ENCODE assay signal across 20 cellular contexts in genomic region chr9:77276799-77277198, GRCh38.
"Had no signal": no experiment of that assay in that cellular context is flagged by ENCODE, and none has a peak within 500 bp of the region (broad histone marks: within the 10 kb centered on the region; RNA-seq: fewer than 3 reads in every experiment).

No MANE protein-coding gene starts in this region.

- DNase-seq: activated CD4-positive, alpha-beta memory T cell treated with anti-CD3 and anti-CD28 coated beads, Interleukin-2, amount 10 ng/mL, durations not matched to agents 7 days and 5 days; activated CD4-positive, alpha-beta T cell treated with anti-CD3 and anti-CD28 coated beads for 48 hours; activated CD4-positive, CD25-positive, alpha-beta regulatory T cell; activated gamma-delta T cell treated with Interleukin-2 at 50 U/mL for 16 hours; anterior cingulate cortex; effector memory CD4-positive, alpha-beta T cell; head of caudate nucleus; hypothalamus; left ventricle myocardium inferior; midbrain; natural killer cell; spleen; stimulated activated CD4-positive, alpha-beta T cell treated with anti-CD3 and anti-CD28 coated beads, Interleukin-4, amount 100 ng/mL, for 24 hours; stimulated activated naive CD4-positive, alpha-beta T cell treated with Interleukin-2 at 50 U/mL for 16 hours; T-helper 9 cell; upper lobe of left lung had no signal

- H3K27ac ChIP-seq: left ventricle myocardium inferior, spleen, upper lobe of left lung had no signal

- H3K27me3 Mint-ChIP-seq: activated CD4-positive, alpha-beta memory T cell treated with anti-CD3 and anti-CD28 coated beads, Interleukin-2, amount 10 ng/mL, durations not matched to agents 7 days and 5 days; activated naive CD4-positive, alpha-beta T cell treated with anti-CD3 and anti-CD28 coated beads, Interleukin-2, amount 50 U/mL, for 24 hours; brain; dendritic cell treated with granulocyte-macrophage colony-stimulating factor and Interleukin-4, amounts not matched to agents 40 ng/mL and 50 ng/mL, for 4 days had no signal

- H3K27me3 ChIP-seq: spleen, upper lobe of left lung had no signal

- H3K4me1 Mint-ChIP-seq: activated CD4-positive, alpha-beta memory T cell treated with anti-CD3 and anti-CD28 coated beads, Interleukin-2, amount 10 ng/mL, durations not matched to agents 7 days and 5 days; activated naive CD4-positive, alpha-beta T cell treated with anti-CD3 and anti-CD28 coated beads, Interleukin-2, amount 50 U/mL, for 24 hours; brain; natural killer cell had no signal

- H3K9me3 Mint-ChIP-seq: activated CD4-positive, alpha-beta memory T cell treated with anti-CD3 and anti-CD28 coated beads, Interleukin-2, amount 10 ng/mL, durations not matched to agents 7 days and 5 days; activated naive CD4-positive, alpha-beta T cell treated with anti-CD3 and anti-CD28 coated beads, Interleukin-2, amount 50 U/mL, for 24 hours; brain; dendritic cell treated with granulocyte-macrophage colony-stimulating factor and Interleukin-4, amounts not matched to agents 40 ng/mL and 50 ng/mL, for 4 days; natural killer cell had no signal

- H3K27ac Mint-ChIP-seq: activated CD4-positive, alpha-beta memory T cell treated with anti-CD3 and anti-CD28 coated beads, Interleukin-2, amount 10 ng/mL, durations not matched to agents 7 days and 5 days; activated naive CD4-positive, alpha-beta T cell treated with anti-CD3 and anti-CD28 coated beads, Interleukin-2, amount 50 U/mL, for 24 hours; brain; dendritic cell treated with granulocyte-macrophage colony-stimulating factor and Interleukin-4, amounts not matched to agents 40 ng/mL and 50 ng/mL, for 4 days; natural killer cell had no signal

- H3K4me1 ChIP-seq: left ventricle myocardium inferior, prostate gland, upper lobe of left lung had no signal

- H3K9me3 ChIP-seq: left ventricle myocardium inferior, prostate gland, spleen, upper lobe of left lung had no signal

- H3K4me3 Mint-ChIP-seq: activated CD4-positive, alpha-beta memory T cell treated with anti-CD3 and anti-CD28 coated beads, Interleukin-2, amount 10 ng/mL, durations not matched to agents 7 days and 5 days; activated naive CD4-positive, alpha-beta T cell treated with anti-CD3 and anti-CD28 coated beads, Interleukin-2, amount 50 U/mL, for 24 hours; brain; dendritic cell treated with granulocyte-macrophage colony-stimulating factor and Interleukin-4, amounts not matched to agents 40 ng/mL and 50 ng/mL, for 4 days; natural killer cell had no signal
